ENCODE assay signal across 8 cellular contexts in genomic region chr3:170037463-170038433, GRCh38. TPM values are rescaled to one million over a fixed set of nuclear protein-coding genes. Genes with fewer than 3 reads are reported as not detected.
DNase-seq lines count a peak whose midpoint lies in the region; ATAC-seq and FAIRE-seq lines count a peak whose summit lies in the region.

GPR160 (plus strand) TSS chr3:170037995; CDS start chr3:170083973, 45,978 bp downstream.

- peak; percentile 85 for ATAC-seq in HG03378 (IDR thresholded peaks at IDR 0.05; ENCODE audit: unreplicated experiment)

- POLR2A ChIA-PET in activated CD4-positive, alpha-beta memory T cell treated with anti-CD3 and anti-CD28 coated beads, Interleukin-2, amount 10 ng/mL, durations not matched to agents 7 days and 5 days (lab: Charles Lee): interaction anchor here (0.6 to 1.0 kb wide), 2 partner anchors 142 to 266 kb away, joined by 3 to 4 read pairs; no protein-coding TSS in a partner anchor

- CTCF ChIA-PET in activated CD4-positive, alpha-beta memory T cell treated with anti-CD3 and anti-CD28 coated beads, Interleukin-2, amount 10 ng/mL, durations not matched to agents 7 days and 5 days (lab: Charles Lee): interaction anchor here (0.6 to 1.7 kb wide), 8 partner anchors 9 to 889 kb away, joined by 3 to 5 read pairs (median 3); no protein-coding TSS in a partner anchor

- H3K9ac ChIP-seq in endocrine pancreas (ENCODE audit: control insufficient read depth, insufficient read depth, low read length): peak within 1 kb of the TSS; percentile 68

- H3K27me3 ChIP-seq in endocrine pancreas (ENCODE audit: control insufficient read depth, insufficient read depth, low read length): no peaks in the 10 kb centered on the region

- H3K27me3 Mint-ChIP-seq in activated CD4-positive, alpha-beta memory T cell treated with anti-CD3 and anti-CD28 coated beads, Interleukin-2, amount 10 ng/mL, durations not matched to agents 7 days and 5 days: no peaks in the 10 kb centered on the region

- H3K4me1 ChIP-seq in endocrine pancreas (ENCODE audit: control insufficient read depth, insufficient read depth, low read length): peaks cover 7% of the 10 kb centered on the region

- peak; percentile 65 for FAIRE-seq in GM19239 (lab: Jason Lieb, UNC)

- peak within 1 kb of the TSS; percentile 81 for H3K4me3 Mint-ChIP-seq in activated CD4-positive, alpha-beta memory T cell treated with anti-CD3 and anti-CD28 coated beads, Interleukin-2, amount 10 ng/mL, durations not matched to agents 7 days and 5 days

- H3K9me3 Mint-ChIP-seq in activated CD4-positive, alpha-beta memory T cell treated with anti-CD3 and anti-CD28 coated beads, Interleukin-2, amount 10 ng/mL, durations not matched to agents 7 days and 5 days: peaks cover 7% of the 10 kb centered on the region

- peaks cover 5% of the 10 kb centered on the region for H3K36me3 Mint-ChIP-seq in activated CD4-positive, alpha-beta memory T cell treated with anti-CD3 and anti-CD28 coated beads, Interleukin-2, amount 10 ng/mL, durations not matched to agents 7 days and 5 days (ENCODE audit: low read depth)

- no peaks in the 10 kb centered on the region for H3K9me3 ChIP-seq in endocrine pancreas (ENCODE audit: control insufficient read depth, low read length)

- peaks cover 38% of the 10 kb centered on the region for H3K4me1 Mint-ChIP-seq in activated CD4-positive, alpha-beta memory T cell treated with anti-CD3 and anti-CD28 coated beads, Interleukin-2, amount 10 ng/mL, durations not matched to agents 7 days and 5 days

- peak within 1 kb of the TSS; percentile 36 for H3K27ac Mint-ChIP-seq in activated CD4-positive, alpha-beta memory T cell treated with anti-CD3 and anti-CD28 coated beads, Interleukin-2, amount 10 ng/mL, durations not matched to agents 7 days and 5 days

- H3K4me3 ChIP-seq in endocrine pancreas (ENCODE audit: control insufficient read depth, insufficient read depth, low read length): no peak within 1 kb of the TSS

- no peaks in the 10 kb centered on the region for H3K36me3 ChIP-seq in endocrine pancreas (ENCODE audit: control insufficient read depth, insufficient read depth, low read length)

- DNase-seq in CD1c-positive myeloid dendritic cell (ENCODE audit: extremely low spot score) (peak; percentile 90), GM19239 (ENCODE audit: insufficient read length, low spot score) (peak; percentile 71), NCI-H510A treated with DMSO at 0.1 percent for 48 hours (lab: John Stamatoyannopoulos, UW) (peak; percentile 62), midbrain (lab: John Stamatoyannopoulos, UW) (peak; percentile 3)
- peak; percentile 86 for DNase-seq in activated CD4-positive, alpha-beta memory T cell treated with anti-CD3 and anti-CD28 coated beads, Interleukin-2, amount 10 ng/mL, durations not matched to agents 7 days and 5 days
- DNase-seq in stimulated activated CD8-positive, alpha-beta memory T cell treated with anti-CD3 and anti-CD28 coated beads, Interleukin-4, amount 100 ng/mL, for 24 hours (ENCODE audit: low read depth): peak; percentile 71

RNA-seq across cellular contexts. Expression of gene GPR160, which starts in this region (rescaled TPM):
- 10 to 100 TPM; 13.8 TPM for total RNA-seq in activated CD4-positive, alpha-beta memory T cell treated with anti-CD3 and anti-CD28 coated beads, Interleukin-2, amount 10 ng/mL, durations not matched to agents 7 days and 5 days

Comparison
In these comparisons a context has a peak if more than half of its experiments do, and no peak if none do; other contexts are left out.
1. DNase-seq: peak in every context shown above with its lines; median percentile 90 in CD1c-positive myeloid dendritic cell; 86 in activated CD4-positive, alpha-beta memory T cell treated with anti-CD3 and anti-CD28 coated beads, Interleukin-2, amount 10 ng/mL, durations not matched to agents 7 days and 5 days; 71 in GM19239; 71 in stimulated activated CD8-positive, alpha-beta memory T cell treated with anti-CD3 and anti-CD28 coated beads, Interleukin-4, amount 100 ng/mL, for 24 hours; 62 in NCI-H510A treated with DMSO at 0.1 percent for 48 hours; 3 in midbrain.